ENCODE assay signal across 7 cellular contexts in genomic region chr7:105690286-105690915, GRCh38.
A peak's percentile ranks its signal among the peaks of the same experiment; 100 is the strongest.
DNase-seq lines count a peak whose midpoint lies in the region; ATAC-seq and TF ChIP-seq lines count a peak whose summit lies in the region.

No MANE protein-coding gene starts in this region.

- H3K9me3 ChIP-seq in OCI-LY3 (ENCODE audit: insufficient read depth, low read length), result no peaks in the 10 kb centered on the region
- no peaks in the 10 kb centered on the region for H3K9me3 ChIP-seq in skeletal muscle tissue (ENCODE audit: control insufficient read depth in 3 of 3, low read length in 3 of 3)

- TF ChIP-seq CTCF in GM12875 (IDR thresholded peaks at IDR 0.05; ENCODE audit: borderline replicate concordance, insufficient read depth, low read depth, low read length) (no peak), OCI-LY3 (IDR thresholded peaks at IDR 0.05; ENCODE audit: low read depth, low read length) (no peak), foreskin fibroblast (IDR thresholded peaks at IDR 0.05; ENCODE audit: low read depth, low read length) (no peak), brain microvascular endothelial cell (IDR thresholded peaks at IDR 0.05; ENCODE audit: low read depth, low read length, missing control alignments) (no peak)

- peak overlapping the region; percentile 88 for H2AFZ ChIP-seq in OCI-LY3 (ENCODE audit: low read depth, low read length)

- H3K27ac ChIP-seq in OCI-LY3 (ENCODE audit: low read length), result no peak overlapping the region
- H3K27ac ChIP-seq in skeletal muscle tissue (ENCODE audit: low read depth, low read length), result peak overlapping the region; percentile 9
- no peak overlapping the region for H3K27ac ChIP-seq in brain microvascular endothelial cell

- H3K79me2 ChIP-seq in OCI-LY3 (ENCODE audit: low read length), result no peaks in the 10 kb centered on the region

- H3K36me3 ChIP-seq in OCI-LY3 (replicated peaks; ENCODE audit: low read depth, low read length) (no peaks in the 10 kb centered on the region), skeletal muscle tissue (ENCODE audit: control insufficient read depth in 3 of 3, insufficient read depth in 3 of 3, low read length in 3 of 3) (no peaks in the 10 kb centered on the region), brain microvascular endothelial cell (replicated peaks) (no peaks in the 10 kb centered on the region)

- in situ Hi-C loops in brain microvascular endothelial cell (cut with HindIII; ENCODE audit: low pct_ligation_motif_present, low sequenced_read_pairs), result no loop called here

- peak in 1 of 2 donors; percentile 55 for DNase-seq in foreskin fibroblast
- no peak for DNase-seq in SK-N-DZ (ENCODE audit: low spot score)
- no peak for DNase-seq in brain microvascular endothelial cell

- peak overlapping the region; percentile 85 for H3K4me2 ChIP-seq in OCI-LY3 (ENCODE audit: low read length)

- ATAC-seq in HG03097 (IDR thresholded peaks at IDR 0.05; ENCODE audit: low FRiP score, unreplicated experiment), result no peak

- peaks cover 14% of the 10 kb centered on the region for H3K4me1 ChIP-seq in OCI-LY3 (ENCODE audit: low read length)
- peaks cover 2 to 10% (median 3%) of the 10 kb centered on the region in 3 donors for H3K4me1 ChIP-seq in skeletal muscle tissue (ENCODE audit: control insufficient read depth in 3 of 3, insufficient read depth in 3 of 3, low read length in 3 of 3)

- H3K4me3 ChIP-seq in GM12875 (ENCODE audit: low read depth, low read length) (peak overlapping the region; percentile 41), OCI-LY3 (ENCODE audit: low read length) (peak overlapping the region; percentile 77), foreskin fibroblast (ENCODE audit: low read depth in 1 of 2, low read length in 2 of 2) (peak overlapping the region; percentile 50 to 67), skeletal muscle tissue (ENCODE audit: low read length in 3 of 3) (peak overlapping the region; percentile 69 to 77 (median 70)), brain microvascular endothelial cell (ENCODE audit: low read depth, low read length) (no peak overlapping the region)

- no peak overlapping the region for H3K9ac ChIP-seq in OCI-LY3 (ENCODE audit: low read length)
- peak overlapping the region in 2 of 3 donors; percentile 76 to 78 for H3K9ac ChIP-seq in skeletal muscle tissue (ENCODE audit: low read depth in 1 of 3, low read length in 3 of 3)

- no peaks in the 10 kb centered on the region for H4K20me1 ChIP-seq in OCI-LY3 (ENCODE audit: insufficient read depth, low read length)

- peaks cover 13% of the 10 kb centered on the region for H3K27me3 ChIP-seq in OCI-LY3 (ENCODE audit: low read depth, low read length)
- no peaks in the 10 kb centered on the region for H3K27me3 ChIP-seq in skeletal muscle tissue (ENCODE audit: control insufficient read depth in 3 of 3, insufficient read depth in 3 of 3, low read length in 3 of 3)
- H3K27me3 ChIP-seq in brain microvascular endothelial cell (replicated peaks), result no peaks in the 10 kb centered on the region
